In genomic region chr2:9554841-9555337, GRCh38 we compare ENCODE assay signal across 8 cellular contexts. TPM values are rescaled to one million over a fixed set of nuclear protein-coding genes. Genes with fewer than 3 reads are reported as not detected.
DNase-seq lines count a peak whose midpoint lies in the region; ATAC-seq and TF ChIP-seq lines count a peak whose summit lies in the region.

No MANE protein-coding gene starts in this region.

- H3K4me1 Mint-ChIP-seq in activated CD4-positive, alpha-beta memory T cell treated with anti-CD3 and anti-CD28 coated beads, Interleukin-2, amount 10 ng/mL, durations not matched to agents 7 days and 5 days: peaks cover 61% of the 10 kb centered on the region
- peaks cover 54 to 61% of the 10 kb centered on the region in 2 donors for H3K4me1 Mint-ChIP-seq in natural killer cell

- CTCF ChIA-PET in activated CD4-positive, alpha-beta memory T cell treated with anti-CD3 and anti-CD28 coated beads, Interleukin-2, amount 10 ng/mL, durations not matched to agents 7 days and 5 days (lab: Charles Lee): interaction anchor here (1.1 to 2.2 kb wide), 11 partner anchors 9 to 289 kb away, joined by 3 to 14 read pairs (median 4); partner anchors contain the start of gene TAF1B

- peak in 1 of 4 donors; percentile 13 for TF ChIP-seq POLR2A in esophagus squamous epithelium (IDR thresholded peaks at IDR 0.05)

- no peaks in the 10 kb centered on the region for H3K27me3 ChIP-seq in esophagus squamous epithelium

- H3K27me3 Mint-ChIP-seq in activated CD4-positive, alpha-beta memory T cell treated with anti-CD3 and anti-CD28 coated beads, Interleukin-2, amount 10 ng/mL, durations not matched to agents 7 days and 5 days: no peaks in the 10 kb centered on the region
- H3K27me3 Mint-ChIP-seq in natural killer cell (ENCODE audit: low read depth in 2 of 2): no peaks in the 10 kb centered on the region

- H3K4me3 ChIP-seq in GM12864 (ENCODE audit: low read depth, low read length) (peak overlapping the region; percentile 93), esophagus squamous epithelium (peak overlapping the region; percentile 53 to 97 (median 89))

- ATAC-seq in natural killer cell: peak in 1 of 3 donors; percentile 11
- no peak for ATAC-seq in GM18873 (IDR thresholded peaks at IDR 0.05; ENCODE audit: low FRiP score, unreplicated experiment)

- intact Hi-C loops in esophagus squamous epithelium (cut with DNase I): no loop called here
- intact Hi-C loops in natural killer cell (cut with micrococcal nuclease): loop anchor here (1.0 to 10.0 kb wide), 5 partner anchors 37 to 148 kb away; partner anchors contain the start of genes CPSF3, ITGB1BP1 and YWHAQ

- peak overlapping the region; percentile 97 for H3K4me3 Mint-ChIP-seq in activated CD4-positive, alpha-beta memory T cell treated with anti-CD3 and anti-CD28 coated beads, Interleukin-2, amount 10 ng/mL, durations not matched to agents 7 days and 5 days
- H3K4me3 Mint-ChIP-seq in natural killer cell: peak overlapping the region; percentile 98

- H3K27ac ChIP-seq in esophagus squamous epithelium: peak overlapping the region; percentile 96 to 100 (median 99)

- H3K9me3 ChIP-seq in esophagus squamous epithelium: no peaks in the 10 kb centered on the region

- peaks cover 32 to 73% (median 45%) of the 10 kb centered on the region in 3 donors for H3K4me1 ChIP-seq in esophagus squamous epithelium

- H3K36me3 ChIP-seq in esophagus squamous epithelium: peaks cover 0 to 7% (median 0%) of the 10 kb centered on the region in 3 donors

- TF ChIP-seq CTCF in GM12864 (IDR thresholded peaks at IDR 0.05; ENCODE audit: low read depth, low read length, missing control alignments) (no peak), esophagus squamous epithelium (IDR thresholded peaks at IDR 0.05) (no peak), natural killer cell (IDR thresholded peaks at IDR 0.05) (no peak)

- no peaks in the 10 kb centered on the region for H3K9me3 Mint-ChIP-seq in activated CD4-positive, alpha-beta memory T cell treated with anti-CD3 and anti-CD28 coated beads, Interleukin-2, amount 10 ng/mL, durations not matched to agents 7 days and 5 days
- no peaks in the 10 kb centered on the region for H3K9me3 Mint-ChIP-seq in natural killer cell

- peaks cover 14% of the 10 kb centered on the region for H3K36me3 Mint-ChIP-seq in activated CD4-positive, alpha-beta memory T cell treated with anti-CD3 and anti-CD28 coated beads, Interleukin-2, amount 10 ng/mL, durations not matched to agents 7 days and 5 days (ENCODE audit: low read depth)
- H3K36me3 Mint-ChIP-seq in natural killer cell: no peaks in the 10 kb centered on the region

- whole genome bisulfite sequencing in esophagus squamous epithelium, 2 donors: 1% methylated on average over 11 of the region's 11 CpGs

- H3K27ac Mint-ChIP-seq in activated CD4-positive, alpha-beta memory T cell treated with anti-CD3 and anti-CD28 coated beads, Interleukin-2, amount 10 ng/mL, durations not matched to agents 7 days and 5 days: peak overlapping the region; percentile 94
- peak overlapping the region; percentile 92 to 97 for H3K27ac Mint-ChIP-seq in natural killer cell

- DNase-seq in GM12864 (ENCODE audit: low read depth): no peak
- peak; percentile 69 for DNase-seq in NCI-H2227 (lab: John Stamatoyannopoulos, UW; ENCODE audit: unreplicated experiment)
- DNase-seq in activated CD4-positive, alpha-beta memory T cell treated with anti-CD3 and anti-CD28 coated beads, Interleukin-2, amount 10 ng/mL, durations not matched to agents 7 days and 5 days: peak; percentile 47
- DNase-seq in esophagus squamous epithelium (lab: John Stamatoyannopoulos, UW): no peak
- DNase-seq in natural killer cell: peak; percentile 21
- DNase-seq in DMS153 treated with DMSO at 0.1 percent for 48 hours (lab: John Stamatoyannopoulos, UW; ENCODE audit: unreplicated experiment): no peak
- no peak for DNase-seq in UCSD-AML1 (lab: John Stamatoyannopoulos, UW; ENCODE audit: unreplicated experiment)

- POLR2A ChIA-PET in activated CD4-positive, alpha-beta memory T cell treated with anti-CD3 and anti-CD28 coated beads, Interleukin-2, amount 10 ng/mL, durations not matched to agents 7 days and 5 days (lab: Charles Lee): interaction anchor here (0.6 to 3.9 kb wide), 52 partner anchors 8 to 893 kb away, joined by 3 to 62 read pairs (median 7); partner anchors contain the start of genes CPSF3, IAH1, ID2 and ITGB1BP1

RNA-seq across cellular contexts. Expression of gene ADAM17, which starts 0.7 kb away (rescaled TPM):
- total RNA-seq in activated CD4-positive, alpha-beta memory T cell treated with anti-CD3 and anti-CD28 coated beads, Interleukin-2, amount 10 ng/mL, durations not matched to agents 7 days and 5 days: 10 to 100 TPM; 28.9 to 31.0 TPM
- 10 to 100 TPM; 21.5 to 38.9 (median 29.2) TPM for total RNA-seq in esophagus squamous epithelium
- total RNA-seq in natural killer cell: 10 to 100 TPM; 44.0 to 53.8 (median 46.8) TPM

Comparison
In these comparisons a context has a peak if more than half of its experiments do, and no peak if none do; other contexts are left out.
1. DNase-seq: peak in NCI-H2227 (single experiment), activated CD4-positive, alpha-beta memory T cell treated with anti-CD3 and anti-CD28 coated beads, Interleukin-2, amount 10 ng/mL, durations not matched to agents 7 days and 5 days (single experiment) and natural killer cell (single experiment); none in GM12864 (single experiment), esophagus squamous epithelium (single experiment), DMS153 treated with DMSO at 0.1 percent for 48 hours (single experiment) and UCSD-AML1 (single experiment).